Comparison of ENCODE assay signal across 8 cellular contexts in genomic region chr14:77761205-77761931, GRCh38. TPM values are rescaled to one million over a fixed set of nuclear protein-coding genes. Genes with fewer than 3 reads are reported as not detected.
DNase-seq lines count a peak whose midpoint lies in the region; ATAC-seq and TF ChIP-seq lines count a peak whose summit lies in the region.

No MANE protein-coding gene starts in this region.

- CTCF ChIA-PET in activated naive CD4-positive, alpha-beta T cell treated with anti-CD3 and anti-CD28 coated beads, Interleukin-2, amount 10 ng/mL, durations not matched to agents 7 days and 5 days (lab: Charles Lee) = interaction anchor here (0.6 to 2.0 kb wide), 3 partner anchors 39 to 303 kb away, joined by 3 to 5 read pairs (median 5); partner anchors contain the start of gene ADCK1

- peak overlapping the region; percentile 76 for H3K4me3 ChIP-seq in WI38 (ENCODE audit: low read depth, low read length)
- H3K4me3 ChIP-seq in fibroblast of pulmonary artery (replicated peaks; ENCODE audit: low read depth, low read length) = peak overlapping the region; percentile 100

- H3K4me3 Mint-ChIP-seq in activated naive CD4-positive, alpha-beta T cell treated with anti-CD3 and anti-CD28 coated beads, Interleukin-2, amount 10 ng/mL, durations not matched to agents 7 days and 5 days = peak overlapping the region; percentile 95
- H3K4me3 Mint-ChIP-seq in HFFc6 = peak overlapping the region; percentile 98
- H3K4me3 Mint-ChIP-seq in naive B cell = peak overlapping the region; percentile 95 to 100 (median 96)

- H3K27ac Mint-ChIP-seq in activated naive CD4-positive, alpha-beta T cell treated with anti-CD3 and anti-CD28 coated beads, Interleukin-2, amount 10 ng/mL, durations not matched to agents 7 days and 5 days = peak overlapping the region; percentile 96
- H3K27ac Mint-ChIP-seq in HFFc6 (peak overlapping the region; percentile 97), naive B cell (peak overlapping the region; percentile 97 to 99 (median 98))

- peaks cover 37% of the 10 kb centered on the region for H3K4me1 Mint-ChIP-seq in activated naive CD4-positive, alpha-beta T cell treated with anti-CD3 and anti-CD28 coated beads, Interleukin-2, amount 10 ng/mL, durations not matched to agents 7 days and 5 days
- H3K4me1 Mint-ChIP-seq in HFFc6 (ENCODE audit: low read depth) (peaks cover 37% of the 10 kb centered on the region), naive B cell (peaks cover 21 to 38% (median 28%) of the 10 kb centered on the region in 3 donors)

- peaks cover 4% of the 10 kb centered on the region for H3K27me3 Mint-ChIP-seq in activated naive CD4-positive, alpha-beta T cell treated with anti-CD3 and anti-CD28 coated beads, Interleukin-2, amount 10 ng/mL, durations not matched to agents 7 days and 5 days
- H3K27me3 Mint-ChIP-seq in HFFc6 (ENCODE audit: insufficient read depth) = no peaks in the 10 kb centered on the region; the same call in none of the 2 replicates
- no peaks in the 10 kb centered on the region for H3K27me3 Mint-ChIP-seq in naive B cell

- no peaks in the 10 kb centered on the region for H3K9me3 Mint-ChIP-seq in activated naive CD4-positive, alpha-beta T cell treated with anti-CD3 and anti-CD28 coated beads, Interleukin-2, amount 10 ng/mL, durations not matched to agents 7 days and 5 days
- no peaks in the 10 kb centered on the region for H3K9me3 Mint-ChIP-seq in HFFc6
- no peaks in the 10 kb centered on the region for H3K9me3 Mint-ChIP-seq in naive B cell

- DNase-seq in activated naive CD4-positive, alpha-beta T cell treated with anti-CD3 and anti-CD28 coated beads, Interleukin-2, amount 10 ng/mL, durations not matched to agents 7 days and 5 days = no peak
- DNase-seq in activated naive CD4-positive, alpha-beta T cell (lab: John Stamatoyannopoulos, UW) = no peak
- DNase-seq in HFFc6 (peak; percentile 13), MV-4-11 (lab: John Stamatoyannopoulos, UW) (peak; percentile 61), fibroblast of pulmonary artery (ENCODE audit: low read depth) (peak; percentile 96), naive B cell (no peak), NCI-H82 (lab: John Stamatoyannopoulos, UW) (no peak)

- peaks cover 18% of the 10 kb centered on the region for H3K36me3 Mint-ChIP-seq in activated naive CD4-positive, alpha-beta T cell treated with anti-CD3 and anti-CD28 coated beads, Interleukin-2, amount 10 ng/mL, durations not matched to agents 7 days and 5 days
- H3K36me3 Mint-ChIP-seq in HFFc6 (ENCODE audit: low read depth) (peaks cover 12% of the 10 kb centered on the region), naive B cell (no peaks in the 10 kb centered on the region)

- TF ChIP-seq CTCF in HFFc6 (IDR thresholded peaks at IDR 0.05) (peak; percentile 64), WI38 (IDR thresholded peaks at IDR 0.05; ENCODE audit: low read depth, low read length) (peak; percentile 19; the same call in 1 of the 2 replicates), fibroblast of pulmonary artery (IDR thresholded peaks at IDR 0.05; ENCODE audit: low read length, missing control alignments) (peak; percentile 35)

- ATAC-seq in naive B cell (ENCODE audit: low read depth in 2 of 2) = peak; percentile 6 to 7

RNA-seq across cellular contexts. Expression of gene SNW1, which starts 0.4 kb away (rescaled TPM):
- total RNA-seq in HFFc6 (2021; fragmentation: NEBNext Ultra II Directional; extraction: Animal tissue kit (Norgen Biotek cat#: 25700)) = 10 to 100 TPM; 63.5 to 86.4 (median 75.9) TPM
- polyA plus RNA-seq in naive B cell (ENCODE audit: low read depth in 6 of 6) = 10 to 100 TPM; 51.9 to 89.9 (median 64.4) TPM

RNA-seq across cellular contexts. Expression of gene ADCK1, which starts 38.5 kb away (rescaled TPM):
- total RNA-seq in HFFc6 (2021; fragmentation: NEBNext Ultra II Directional; extraction: Animal tissue kit (Norgen Biotek cat#: 25700)) = 1 to 10 TPM; 4.4 to 6.3 (median 5.7) TPM
- polyA plus RNA-seq in naive B cell (ENCODE audit: low read depth in 6 of 6) = 1 to 10 TPM; 4.2 to 9.4 (median 5.4) TPM

RNA-seq across cellular contexts. Expression of gene SLIRP, which starts 53.5 kb away (rescaled TPM):
- 100 to 1,000 TPM; 152 to 209 (median 182) TPM for total RNA-seq in HFFc6 (2021; fragmentation: NEBNext Ultra II Directional; extraction: Animal tissue kit (Norgen Biotek cat#: 25700))
- 100 to 1,000 TPM; 199 to 247 (median 239) TPM for polyA plus RNA-seq in naive B cell (ENCODE audit: low read depth in 6 of 6)

RNA-seq across cellular contexts. Expression of gene ALKBH1, which starts 53.5 kb away (rescaled TPM):
- 10 to 100 TPM; 10.1 to 13.9 (median 10.7) TPM for total RNA-seq in HFFc6 (2021; fragmentation: NEBNext Ultra II Directional; extraction: Animal tissue kit (Norgen Biotek cat#: 25700))
- polyA plus RNA-seq in naive B cell (ENCODE audit: low read depth in 6 of 6) = 10 to 100 TPM in 3 of 6 donors, 1 to 10 TPM in 3; 5.9 to 11.4 (median 9.5) TPM

Comparison
In these comparisons a context has a peak if more than half of its experiments do, and no peak if none do; other contexts are left out.
1. DNase-seq: peak in HFFc6 (single experiment), MV-4-11 (single experiment) and fibroblast of pulmonary artery (single experiment); none in activated naive CD4-positive, alpha-beta T cell treated with anti-CD3 and anti-CD28 coated beads, Interleukin-2, amount 10 ng/mL, durations not matched to agents 7 days and 5 days (single experiment), activated naive CD4-positive, alpha-beta T cell (0 of 4), naive B cell (single experiment) and NCI-H82 (single experiment).
2. Peak in every context shown above with its lines, with median percentiles within 50 percentile points of each other: H3K27ac Mint-ChIP-seq, H3K4me3 Mint-ChIP-seq and CTCF ChIP-seq.